11 cellular contexts compared by ENCODE assay signal in genomic region chr14:59707778-59708635, GRCh38.
DNase-seq lines count a peak whose midpoint lies in the region; ATAC-seq, FAIRE-seq and TF ChIP-seq lines count a peak whose summit lies in the region.
"Had no signal": no experiment of that assay in that cellular context is flagged by ENCODE, and none has a peak within 500 bp of the region (broad histone marks: within the 10 kb centered on the region; RNA-seq: fewer than 3 reads in every experiment).

No MANE protein-coding gene starts in this region.

- H4K8ac ChIP-seq in IMR-90 (ENCODE audit: low read depth in 2 of 2, low read length in 2 of 2): no peak overlapping the region
- no peak overlapping the region for H4K8ac ChIP-seq in mesenchymal stem cell (ENCODE audit: low read length)

- H3K36me3 ChIP-seq in IMR-90 (ENCODE audit: control insufficient read depth, insufficient read depth, low read length) (no peaks in the 10 kb centered on the region), HepG2 (replicated peaks in 1 of 2; ENCODE audit: control insufficient read depth in 1 of 2, insufficient read depth in 2 of 2, low read length in 2 of 2) (no peaks in the 10 kb centered on the region), mesenchymal stem cell (ENCODE audit: control insufficient read depth in 1 of 2, insufficient read depth in 2 of 2, low read depth in 1 of 2, low read length in 2 of 2) (no peaks in the 10 kb centered on the region), MG63 (no peaks in the 10 kb centered on the region)
- H3K36me3 ChIP-seq: SJCRH30 had no signal

- H4K91ac ChIP-seq in IMR-90 (ENCODE audit: insufficient read depth, low read depth, low read length) (no peak overlapping the region), mesenchymal stem cell (ENCODE audit: low read length) (no peak overlapping the region)

- H3K27me3 ChIP-seq in IMR-90 (ENCODE audit: control insufficient read depth, insufficient read depth, low read length) (no peaks in the 10 kb centered on the region), HepG2 (ENCODE audit: control insufficient read depth in 1 of 2, insufficient read depth in 2 of 2, low read length in 2 of 2) (no peaks in the 10 kb centered on the region; a peak in 1 of 5 replicates), mesenchymal stem cell (ENCODE audit: control insufficient read depth in 1 of 2, insufficient read depth in 1 of 2, low read length in 2 of 2) (peaks cover 7% of the 10 kb centered on the region in 2 experiments), MG63 (no peaks in the 10 kb centered on the region)

- H4K5ac ChIP-seq in IMR-90 (ENCODE audit: low read depth, low read length): no peak overlapping the region

- H3K23ac ChIP-seq in IMR-90 (ENCODE audit: low read depth, low read length) (no peak overlapping the region), mesenchymal stem cell (ENCODE audit: low read length in 2 of 2) (no peak overlapping the region)

- no peak overlapping the region for H2BK20ac ChIP-seq in IMR-90 (ENCODE audit: low read depth, low read length)

- TF ChIP-seq POLR2A in A549 (IDR thresholded peaks at IDR 0.05; ENCODE audit: low read length) (no peak), IMR-90 (IDR thresholded peaks at IDR 0.05; ENCODE audit: low read depth, low read length) (no peak), HepG2 (IDR thresholded peaks at IDR 0.05; ENCODE audit: insufficient read depth in 1 of 2, low read depth in 2 of 2, low read length in 2 of 2) (no peak)

- BruUV-seq in IMR-90 (replicated peaks; lab: Mats Ljungman, UMichigan) (no TSS peak), HepG2 (replicated peaks; lab: Mats Ljungman, UMichigan) (no TSS peak)

- H2AK9ac ChIP-seq in IMR-90 (replicated peaks; ENCODE audit: low read depth, low read length, poor library complexity): no peak overlapping the region

- no peak for ATAC-seq in A549
- no peak for ATAC-seq in IMR-90 (ENCODE audit: low read depth)
- no peak for ATAC-seq in HepG2
- ATAC-seq in GM18517 (IDR thresholded peaks at IDR 0.05; ENCODE audit: unreplicated experiment): no peak
- ATAC-seq: natural killer cell treated with Interleukin-12 subunit alpha and Interleukin-12 subunit beta and Interleukin-15 and Interleukin-18, amount 100 ng/mL, for 72 hours had no signal

- POLR2A ChIA-PET in A549 (lab: Yijun Ruan, JAX): no interaction called here
- POLR2A ChIA-PET in IMR-90 (lab: Charles Lee; ENCODE audit: unreplicated experiment): no interaction called here
- POLR2A ChIA-PET in HepG2 (lab: Yijun Ruan, JAX): no interaction called here

- in situ Hi-C loops in IMR-90 (cut with MboI; ENCODE audit: low sequenced_read_pairs): no loop called here
- in situ Hi-C loops in astrocyte of the cerebellum (cut with HindIII; ENCODE audit: low sequenced_read_pairs): no loop called here
- in situ Hi-C loops in HepG2 (cut with HindIII; ENCODE audit: extremely low pct_ligation_motif_present, low pct_unique_long_range_greater_than_20kb): no loop called here

- H2BK120ac ChIP-seq in IMR-90 (ENCODE audit: low read depth, low read length) (no peak overlapping the region), mesenchymal stem cell (ENCODE audit: low read depth, low read length) (no peak overlapping the region)

- no peak overlapping the region for H2BK12ac ChIP-seq in mesenchymal stem cell (ENCODE audit: low read length in 2 of 2)

- no peaks in the 10 kb centered on the region for H3K79me2 ChIP-seq in HepG2 (ENCODE audit: insufficient read depth, low read length)

- H3K18ac ChIP-seq in IMR-90 (ENCODE audit: low read depth, low read length): no peak overlapping the region
- no peak overlapping the region for H3K18ac ChIP-seq in mesenchymal stem cell (ENCODE audit: low read depth in 1 of 2, low read length in 2 of 2)

- no peaks in the 10 kb centered on the region for H3K79me1 ChIP-seq in IMR-90 (ENCODE audit: low read depth in 1 of 2, low read length in 2 of 2)
- no peaks in the 10 kb centered on the region for H3K79me1 ChIP-seq in mesenchymal stem cell (replicated peaks; ENCODE audit: low read length, poor library complexity, severe bottlenecking)

- CTCF ChIA-PET in A549 (lab: Yijun Ruan, JAX): interaction anchor here (2.5 kb wide), 1 partner anchor 190 kb away, joined by 8 read pairs; no protein-coding TSS in a partner anchor
- CTCF ChIA-PET in IMR-90 (lab: Yijun Ruan, JAX): no interaction called here
- CTCF ChIA-PET in HepG2 (lab: Yijun Ruan, JAX; ENCODE audit: low intra/inter-chr PET ratio, low total read pairs): no interaction called here

- no peaks in the 10 kb centered on the region for H3K9me1 ChIP-seq in IMR-90 (ENCODE audit: insufficient read depth, low read length)

- TF ChIP-seq RAD21 in A549 (conservative IDR thresholded peaks at IDR 0.05 in 1 of 2, IDR thresholded peaks at IDR 0.05 in 1 of 2): no peak
- TF ChIP-seq RAD21 in IMR-90 (IDR thresholded peaks at IDR 0.05; ENCODE audit: low read length): no peak
- TF ChIP-seq RAD21 in HepG2 (CRISPR knock-in tag; IDR thresholded peaks at IDR 0.05): no peak

- no peak overlapping the region for H3K56ac ChIP-seq in IMR-90 (ENCODE audit: extremely low read depth, insufficient read depth, low read length)

- FAIRE-seq in A549 (lab: Jason Lieb, UNC) (no peak), HepG2 (lab: Jason Lieb, UNC) (no peak)

- H3K4me2 ChIP-seq in A549 (no peak overlapping the region), IMR-90 (ENCODE audit: low read depth, low read length) (no peak overlapping the region), HepG2 (ENCODE audit: low read depth, low read length) (no peak overlapping the region), mesenchymal stem cell (ENCODE audit: low read length, poor library complexity, severe bottlenecking) (no peak overlapping the region)

- H3K27ac ChIP-seq in A549 (no peak overlapping the region), IMR-90 (ENCODE audit: insufficient read depth, low read length) (no peak overlapping the region), HepG2 (ENCODE audit: extremely low read length, insufficient read depth, low read length) (no peak overlapping the region), mesenchymal stem cell (ENCODE audit: low read length, poor library complexity, severe bottlenecking) (no peak overlapping the region)
- H3K27ac ChIP-seq: SJCRH30 had no signal

- H4K20me1 ChIP-seq in IMR-90 (ENCODE audit: insufficient read depth, low read length): no peaks in the 10 kb centered on the region
- H4K20me1 ChIP-seq in HepG2 (ENCODE audit: insufficient read depth, low read length): no peaks in the 10 kb centered on the region

- no peak overlapping the region for H2AK5ac ChIP-seq in IMR-90 (ENCODE audit: low read depth, low read length)
- H2AK5ac ChIP-seq in mesenchymal stem cell (ENCODE audit: low read length, severe bottlenecking): no peak overlapping the region

- intact Hi-C loops in IMR-90 (cut with micrococcal nuclease): loop anchor here (5.0 kb wide), 1 partner anchor 209 kb away; no protein-coding TSS in a partner anchor
- intact Hi-C loops in HepG2 (cut with micrococcal nuclease; ENCODE audit: unreplicated experiment): no loop called here

- H2AFZ ChIP-seq in IMR-90 (replicated peaks; ENCODE audit: low read length, poor library complexity) (no peak overlapping the region), HepG2 (ENCODE audit: low read length) (no peak overlapping the region), mesenchymal stem cell (ENCODE audit: low read depth, low read length) (no peak overlapping the region)

- TF ChIP-seq CTCF in A549 (IDR thresholded peaks at IDR 0.05) (no peak), IMR-90 (conservative IDR thresholded peaks at IDR 0.05; ENCODE audit: low read depth, low read length) (no peak), astrocyte of the cerebellum (IDR thresholded peaks at IDR 0.05; ENCODE audit: low read depth, low read length, missing control alignments) (peak; percentile 23), HepG2 (CRISPR knock-in tag; IDR thresholded peaks at IDR 0.05) (no peak)

- H3K4me3 ChIP-seq in A549: no peak overlapping the region
- no peak overlapping the region for H3K4me3 ChIP-seq in IMR-90 (ENCODE audit: insufficient read depth, low read depth, low read length)
- no peak overlapping the region for H3K4me3 ChIP-seq in astrocyte of the cerebellum (ENCODE audit: low read depth, low read length)
- H3K4me3 ChIP-seq in HepG2 (replicated peaks in 1 of 3; ENCODE audit: insufficient read depth in 1 of 3, low read depth in 2 of 3, low read length in 3 of 3): no peak overlapping the region
- H3K4me3 ChIP-seq in mesenchymal stem cell (ENCODE audit: insufficient read depth in 1 of 2, low read depth in 1 of 2, low read length in 2 of 2): no peak overlapping the region
- no peak overlapping the region for H3K4me3 ChIP-seq in MG63
- H3K4me3 ChIP-seq: SJCRH30 had no signal

- dilution Hi-C loops in IMR-90 (cut with HindIII; ENCODE audit: low sequenced_read_pairs, unreplicated experiment): no loop called here

- H2BK5ac ChIP-seq in IMR-90 (ENCODE audit: low read depth, low read length, poor library complexity, severe bottlenecking) (no peak overlapping the region), mesenchymal stem cell (ENCODE audit: low read depth, low read length, poor library complexity, severe bottlenecking) (no peak overlapping the region)

- H3K4me1 ChIP-seq in A549 (no peaks in the 10 kb centered on the region), IMR-90 (ENCODE audit: control insufficient read depth, insufficient read depth, low read length) (no peaks in the 10 kb centered on the region), HepG2 (ENCODE audit: insufficient read depth, low read length) (no peaks in the 10 kb centered on the region), mesenchymal stem cell (ENCODE audit: control insufficient read depth, insufficient read depth, low read depth, low read length) (no peaks in the 10 kb centered on the region)
- H3K4me1 ChIP-seq: SJCRH30 had no signal

- H3K9ac ChIP-seq in IMR-90 (ENCODE audit: low read depth, low read length) (no peak overlapping the region), HepG2 (ENCODE audit: insufficient read depth, low read depth, low read length) (no peak overlapping the region), mesenchymal stem cell (ENCODE audit: low read length) (no peak overlapping the region)

- no peak for TF ChIP-seq EP300 in A549 (IDR thresholded peaks at IDR 0.05)
- TF ChIP-seq EP300 in HepG2 (IDR thresholded peaks at IDR 0.05; ENCODE audit: low read depth in 2 of 2, low read length in 2 of 2): no peak
- no peak for TF ChIP-seq EP300 in HepG2 (CRISPR knock-in tag; IDR thresholded peaks at IDR 0.05; ENCODE audit: borderline replicate concordance)

- WGBS in A549 (ENCODE audit: missing lambda C conversion rate): 4% methylated on average over 7 of the region's 7 CpGs
- WGBS in IMR-90 (ENCODE audit: extremely low coverage in 2 of 2, insufficient read length in 1 of 2), 2 experiments: no CpG with 5 or more reads among the region's 7 CpGs
- 7% methylated on average over 7 of the region's 7 CpGs for WGBS in HepG2 (ENCODE audit: low lambda C conversion rate)
- 77% methylated on average over 5 of the region's 7 CpGs for WGBS in mesenchymal stem cell

- DNase-seq in A549 (ENCODE audit: low read depth in 1 of 2, low spot score in 1 of 2): no peak
- DNase-seq in IMR-90: no peak
- DNase-seq in astrocyte of the cerebellum (ENCODE audit: low read depth): no peak
- DNase-seq in HepG2 (ENCODE audit: low spot score): no peak
- no peak for DNase-seq in NOMO-1 (lab: John Stamatoyannopoulos, UW; ENCODE audit: unreplicated experiment in 2 of 2)
- DNase-seq in mesenchymal stem cell: no peak
- DNase-seq in MG63: no peak
- DNase-seq: activated CD4-positive, CD25-positive, alpha-beta regulatory T cell; SJCRH30 had no signal

- no peak overlapping the region for H2BK15ac ChIP-seq in IMR-90 (ENCODE audit: low read depth, low read length)
- H2BK15ac ChIP-seq in mesenchymal stem cell (ENCODE audit: low read depth, poor library complexity, severe bottlenecking): no peak overlapping the region

- H3K9me3 ChIP-seq in A549: 0 out of 3 replicates have a peak, but pooled peaks cover 2% of the 10 kb centered on the region
- H3K9me3 ChIP-seq in IMR-90 (ENCODE audit: control insufficient read depth, insufficient read depth, low read length): no peaks in the 10 kb centered on the region
- H3K9me3 ChIP-seq in HepG2 (ENCODE audit: low read length): no peaks in the 10 kb centered on the region
- H3K9me3 ChIP-seq in mesenchymal stem cell (ENCODE audit: control insufficient read depth, low read length): no peaks in the 10 kb centered on the region
- H3K9me3 ChIP-seq in MG63: no peaks in the 10 kb centered on the region
- H3K9me3 ChIP-seq: SJCRH30 had no signal

- H3K4ac ChIP-seq in IMR-90 (ENCODE audit: low read depth, low read length) (no peak overlapping the region), mesenchymal stem cell (ENCODE audit: low read depth in 1 of 2, low read length in 2 of 2) (no peak overlapping the region)

- H3K14ac ChIP-seq in IMR-90 (replicated peaks; ENCODE audit: low read depth, low read length) (no peak overlapping the region), mesenchymal stem cell (ENCODE audit: low read length in 2 of 2) (no peak overlapping the region)

Comparison
In these comparisons a context has a peak if more than half of its experiments do, and no peak if none do; other contexts are left out.
1. Of the 38 proteins assayed by ChIP-seq in both HepG2 and A549: peak only in HepG2: none; only in A549: none; in both: MAFK; in neither: 37.